8 cellular contexts compared by ENCODE assay signal in the genomic region with DNA sequence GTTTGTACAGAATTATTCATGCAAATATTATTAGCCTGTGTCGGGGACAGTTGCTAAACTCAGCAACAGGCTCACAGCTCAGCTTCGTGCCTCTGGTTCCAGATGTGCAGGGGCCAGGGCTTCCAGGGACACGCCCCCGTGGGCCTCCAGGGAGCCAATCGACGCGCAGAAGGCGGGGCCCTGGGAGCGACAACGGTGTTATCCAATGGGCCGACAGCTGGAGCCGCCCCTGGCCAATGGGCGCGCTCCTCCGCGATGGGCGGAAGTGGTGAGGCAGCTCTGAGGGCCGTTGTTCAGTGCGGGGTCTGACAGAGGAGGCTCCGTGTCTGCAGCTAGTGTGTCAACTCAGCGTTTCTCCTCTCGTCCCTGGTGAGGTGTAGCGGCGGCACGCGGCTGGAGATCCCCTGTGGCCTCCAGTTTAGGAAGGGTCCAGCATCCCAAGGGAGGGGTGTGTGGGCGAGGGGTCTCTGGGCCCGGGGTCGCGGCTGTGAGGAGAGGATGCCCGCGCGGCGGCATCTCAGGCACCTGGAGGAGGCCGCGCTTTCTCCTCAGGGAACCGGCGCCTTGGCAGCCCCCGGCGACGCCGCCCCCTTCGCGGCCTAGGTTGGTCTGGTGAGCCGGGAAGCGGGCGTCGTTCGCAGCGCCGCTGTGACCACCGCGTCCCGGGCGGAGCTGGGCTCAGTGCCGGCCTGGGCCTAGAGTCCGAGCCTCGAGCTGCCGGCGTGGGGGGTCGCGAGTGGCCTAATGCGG. TPM values are rescaled to one million over a fixed set of nuclear protein-coding genes. Genes with fewer than 3 reads are reported as not detected.
DNase-seq lines count a peak whose midpoint lies in the region; ATAC-seq and TF ChIP-seq lines count a peak whose summit lies in the region.

A gene with protein sequence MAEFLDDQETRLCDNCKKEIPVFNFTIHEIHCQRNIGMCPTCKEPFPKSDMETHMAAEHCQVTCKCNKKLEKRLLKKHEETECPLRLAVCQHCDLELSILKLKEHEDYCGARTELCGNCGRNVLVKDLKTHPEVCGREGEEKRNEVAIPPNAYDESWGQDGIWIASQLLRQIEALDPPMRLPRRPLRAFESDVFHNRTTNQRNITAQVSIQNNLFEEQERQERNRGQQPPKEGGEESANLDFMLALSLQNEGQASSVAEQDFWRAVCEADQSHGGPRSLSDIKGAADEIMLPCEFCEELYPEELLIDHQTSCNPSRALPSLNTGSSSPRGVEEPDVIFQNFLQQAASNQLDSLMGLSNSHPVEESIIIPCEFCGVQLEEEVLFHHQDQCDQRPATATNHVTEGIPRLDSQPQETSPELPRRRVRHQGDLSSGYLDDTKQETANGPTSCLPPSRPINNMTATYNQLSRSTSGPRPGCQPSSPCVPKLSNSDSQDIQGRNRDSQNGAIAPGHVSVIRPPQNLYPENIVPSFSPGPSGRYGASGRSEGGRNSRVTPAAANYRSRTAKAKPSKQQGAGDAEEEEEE (plus strand): TSS at position 311 of the 750 bp plus-strand sequence. CDS start 4,963 bp downstream, outside the sequence.

- H3K27me3 ChIP-seq in RWPE2 (ENCODE audit: insufficient read depth, poor library complexity, severe bottlenecking), result no peaks in the 10 kb centered on the region

- H3K27ac ChIP-seq in RWPE2 (ENCODE audit: poor library complexity, severe bottlenecking), result peak within 1 kb of the TSS; percentile 31

- peak within 1 kb of the TSS; percentile 81 for H3K27ac Mint-ChIP-seq in activated T-helper 2 cell treated with anti-CD3 and anti-CD28 coated beads, Interferon-gamma antibody, Interleukin-2, Interleukin-4, amounts not matched to agents 10 μg/mL and 5 μg/mL and 100 μg/mL, durations not matched to agents 14 hours and 24 hours and 36 hours
- H3K27ac Mint-ChIP-seq in naive thymus-derived CD8-positive, alpha-beta T cell, result peak within 1 kb of the TSS; percentile 82 to 92 (median 88)

- H3K4me1 Mint-ChIP-seq in activated T-helper 2 cell treated with anti-CD3 and anti-CD28 coated beads, Interferon-gamma antibody, Interleukin-2, Interleukin-4, amounts not matched to agents 10 μg/mL and 5 μg/mL and 100 μg/mL, durations not matched to agents 14 hours and 24 hours and 36 hours (ENCODE audit: low read depth), result peaks cover 33% of the 10 kb centered on the region
- peaks cover 9 to 45% (median 35%) of the 10 kb centered on the region in 4 donors for H3K4me1 Mint-ChIP-seq in naive thymus-derived CD8-positive, alpha-beta T cell

- H3K9me3 Mint-ChIP-seq in activated T-helper 2 cell treated with anti-CD3 and anti-CD28 coated beads, Interferon-gamma antibody, Interleukin-2, Interleukin-4, amounts not matched to agents 10 μg/mL and 5 μg/mL and 100 μg/mL, durations not matched to agents 14 hours and 24 hours and 36 hours, result no peaks in the 10 kb centered on the region
- H3K9me3 Mint-ChIP-seq in naive thymus-derived CD8-positive, alpha-beta T cell, result no peaks in the 10 kb centered on the region

- intact Hi-C loops in activated T-helper 2 cell treated with anti-CD3 and anti-CD28 coated beads, Interferon-gamma antibody, Interleukin-2, Interleukin-4, amounts not matched to agents 10 μg/mL and 5 μg/mL and 100 μg/mL, durations not matched to agents 14 hours and 24 hours and 36 hours (cut with micrococcal nuclease), result loop anchor here (1.0 to 10.0 kb wide), 3 partner anchors 17 to 438 kb away; partner anchors contain the start of genes ACAD10, BRAP, MAPKAPK5 and NAA25

- H3K27me3 Mint-ChIP-seq in activated T-helper 2 cell treated with anti-CD3 and anti-CD28 coated beads, Interferon-gamma antibody, Interleukin-2, Interleukin-4, amounts not matched to agents 10 μg/mL and 5 μg/mL and 100 μg/mL, durations not matched to agents 14 hours and 24 hours and 36 hours (ENCODE audit: low read depth), result peaks cover 4% of the 10 kb centered on the region
- no peaks in the 10 kb centered on the region for H3K27me3 Mint-ChIP-seq in naive thymus-derived CD8-positive, alpha-beta T cell

- H3K4me1 ChIP-seq in RWPE2 (ENCODE audit: insufficient read depth, poor library complexity, severe bottlenecking), result peaks cover 18% of the 10 kb centered on the region

- ATAC-seq in RWPE2 (ENCODE audit: low read depth), result peak; percentile 99
- ATAC-seq in naive thymus-derived CD8-positive, alpha-beta T cell, result peak; percentile 99

- peak within 1 kb of the TSS; percentile 88 for H3K4me3 Mint-ChIP-seq in activated T-helper 2 cell treated with anti-CD3 and anti-CD28 coated beads, Interferon-gamma antibody, Interleukin-2, Interleukin-4, amounts not matched to agents 10 μg/mL and 5 μg/mL and 100 μg/mL, durations not matched to agents 14 hours and 24 hours and 36 hours (ENCODE audit: low read depth)
- H3K4me3 Mint-ChIP-seq in naive thymus-derived CD8-positive, alpha-beta T cell, result peak within 1 kb of the TSS; percentile 70 to 93 (median 86)

- H3K4me3 ChIP-seq in RWPE2 (ENCODE audit: severe bottlenecking) (peak within 1 kb of the TSS; percentile 66), fibroblast of mammary gland (ENCODE audit: control insufficient read depth, low read depth, low read length) (peak within 1 kb of the TSS; percentile 89)

- TF ChIP-seq CTCF in RWPE2 (IDR thresholded peaks at IDR 0.05; ENCODE audit: poor library complexity, severe bottlenecking), result no peak
- TF ChIP-seq CTCF in fibroblast of mammary gland (conservative IDR thresholded peaks at IDR 0.05; ENCODE audit: control insufficient read depth, insufficient read depth, low read depth, low read length), result no peak

- no peaks in the 10 kb centered on the region for H3K9me3 ChIP-seq in RWPE2 (ENCODE audit: severe bottlenecking)

- DNase-seq in EH (ENCODE audit: low read depth) (peak; percentile 96), H4 (ENCODE audit: low spot score) (peak; percentile 95), LoVo (ENCODE audit: low spot score) (peak; percentile 100), RWPE2 (ENCODE audit: low spot score) (peak; percentile 97), fibroblast of mammary gland (ENCODE audit: low read depth) (peak; percentile 95)
- DNase-seq in activated T-helper 2 cell treated with anti-CD3 and anti-CD28 coated beads, Interferon-gamma antibody, Interleukin-2, Interleukin-4, amounts not matched to agents 10 μg/mL and 5 μg/mL and 100 μg/mL, durations not matched to agents 14 hours and 24 hours and 36 hours (ENCODE audit: low spot score), result peak; percentile 99
- DNase-seq in naive thymus-derived CD8-positive, alpha-beta T cell, result peak; percentile 96 to 99 (median 98)
- DNase-seq in stimulated activated naive CD4-positive, alpha-beta T cell (lab: John Stamatoyannopoulos, UW), result peak; percentile 94 to 97 (median 96)

- POLR2A ChIA-PET in naive thymus-derived CD8-positive, alpha-beta T cell (lab: Charles Lee), result interaction anchor here (0.6 to 4.3 kb wide), 8 partner anchors 14 to 441 kb away, joined by 3 to 81 read pairs (median 6); partner anchors contain the start of genes ERP29, NAA25 and TMEM116

- no peaks in the 10 kb centered on the region for H3K36me3 ChIP-seq in RWPE2 (ENCODE audit: low read depth)

- H3K36me3 Mint-ChIP-seq in activated T-helper 2 cell treated with anti-CD3 and anti-CD28 coated beads, Interferon-gamma antibody, Interleukin-2, Interleukin-4, amounts not matched to agents 10 μg/mL and 5 μg/mL and 100 μg/mL, durations not matched to agents 14 hours and 24 hours and 36 hours (ENCODE audit: low read depth), result peaks cover 10% of the 10 kb centered on the region
- no peaks in the 10 kb centered on the region for H3K36me3 Mint-ChIP-seq in naive thymus-derived CD8-positive, alpha-beta T cell

RNA-seq across cellular contexts. Expression of the gene that starts here (rescaled TPM):
- total RNA-seq in H4 (2014; rRNA removed; shearing (Covaris generic)), result 23.3 and 34.7 TPM in 2 replicates
- 34.7 and 37.5 TPM in 2 replicates for total RNA-seq in activated T-helper 2 cell treated with anti-CD3 and anti-CD28 coated beads, Interferon-gamma antibody, Interleukin-2, Interleukin-4, amounts not matched to agents 10 μg/mL and 5 μg/mL and 100 μg/mL, durations not matched to agents 14 hours and 24 hours and 36 hours
- total RNA-seq in naive thymus-derived CD8-positive, alpha-beta T cell, result 10 to 100 TPM; 36.1 to 38.4 TPM
- polyA plus RNA-seq in naive thymus-derived CD8-positive, alpha-beta T cell, result 10 to 100 TPM; 32.5 to 57.6 (median 55.9) TPM

Comparison
In these comparisons a context has a peak if more than half of its experiments do, and no peak if none do; other contexts are left out.
1. Peak in every context shown above with its lines: DNase-seq, ATAC-seq, H3K4me3 ChIP-seq and H3K27ac ChIP-seq.